Comparison of ENCODE assay signal across 19 cellular contexts in the genomic region with DNA sequence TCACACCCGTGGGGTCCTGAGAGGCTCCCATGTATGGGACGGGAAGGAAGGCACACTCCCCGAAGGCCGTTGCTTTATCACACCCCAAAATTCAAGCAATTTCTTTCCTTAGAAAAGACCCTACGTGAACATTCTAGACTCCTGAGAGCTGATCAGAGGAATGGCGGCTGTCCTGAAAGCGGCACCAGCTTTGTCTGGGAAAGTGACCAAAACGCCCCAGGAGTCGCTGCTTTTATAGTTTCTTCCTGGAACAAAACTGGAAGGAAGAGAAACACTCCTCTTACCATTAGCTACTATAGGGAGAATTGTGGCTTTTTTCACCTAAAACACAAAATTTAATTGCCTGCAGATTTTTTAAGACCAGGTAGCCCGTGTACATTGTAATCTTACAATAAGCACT.
"Had no signal": no experiment of that assay in that cellular context is flagged by ENCODE, and none has a peak within 500 bp of the region (broad histone marks: within the 10 kb centered on the region; RNA-seq: fewer than 3 reads in every experiment).

No MANE protein-coding gene starts in this region.

- H3K4me3 ChIP-seq: SJSA1, SK-N-MC had no signal

- H3K9me3 ChIP-seq: SJSA1 had no signal

- H3K27me3 ChIP-seq: SJSA1 had no signal

- H3K4me1 ChIP-seq: SJSA1 had no signal

- H3K27ac ChIP-seq: HL-60, SJSA1, SK-N-MC had no signal

- DNase-seq: KBM-7, NCI-H1092, NCI-H146, NCI-H1694 treated with DMSO at 0.1 percent for 48 hours, NCI-H1930, NCI-H2081, NCI-H2107, NCI-H2227 treated with DMSO at 0.1 percent for 48 hours, NCI-H446, NCI-H510A, NCI-H524 treated with DMSO at 0.1 percent for 48 hours, NCI-H69, NCI-H774, Right ventricle myocardium superior, RPMI8226, SIG-M5 had no signal

- H3K36me3 ChIP-seq: SJSA1 had no signal
